ENCODE assay signal across 16 cellular contexts in genomic region chr1:5480906-5481305, GRCh38.
DNase-seq lines count a peak whose midpoint lies in the region; ATAC-seq and TF ChIP-seq lines count a peak whose summit lies in the region.
"Had no signal": no experiment of that assay in that cellular context is flagged by ENCODE, and none has a peak within 500 bp of the region (broad histone marks: within the 10 kb centered on the region; RNA-seq: fewer than 3 reads in every experiment).

No MANE protein-coding gene starts in this region.

- H4K20me1 ChIP-seq in PC-3 (ENCODE audit: low read length): no peaks in the 10 kb centered on the region

- CTCF ChIA-PET in PC-3 (lab: Charles Lee): no interaction called here

- intact Hi-C loops in PC-3 (cut with micrococcal nuclease) (no loop called here), head of caudate nucleus (cut with DNase I) (no loop called here)

- no TSS peak for BruUV-seq in PC-3 (replicated peaks; lab: Mats Ljungman, UMichigan)

- H3K27me3 ChIP-seq in PC-3 (ENCODE audit: low read length): peaks cover 99% of the 10 kb centered on the region
- H3K27me3 ChIP-seq in right atrium auricular region: no peaks in the 10 kb centered on the region
- H3K27me3 ChIP-seq: BLaER1 treated with 17β-estradiol and CSF1 and Interleukin-3, amounts not matched to agents 10 nM and 100 nM had no signal

- H3K4me2 ChIP-seq in PC-3 (ENCODE audit: low read length): no peak overlapping the region
- H3K4me2 ChIP-seq: A549 had no signal

- H3K27ac ChIP-seq in PC-3 (ENCODE audit: low read length) (no peak overlapping the region), cingulate gyrus (ENCODE audit: low read depth, low read length) (peak overlapping the region; percentile 2), right atrium auricular region (no peak overlapping the region)
- H3K27ac ChIP-seq: 22Rv1; A549; BLaER1 treated with 17β-estradiol and CSF1 and Interleukin-3, amounts not matched to agents 10 nM and 100 nM; C4-2B had no signal

- no peaks in the 10 kb centered on the region for H3K79me2 ChIP-seq in PC-3 (ENCODE audit: low read length)

- POLR2A ChIA-PET in PC-3 (lab: Charles Lee; ENCODE audit: unreplicated experiment): no interaction called here

- TF ChIP-seq CTCF in PC-3 (conservative IDR thresholded peaks at IDR 0.05; ENCODE audit: low read depth, low read length) (no peak), right atrium auricular region (IDR thresholded peaks at IDR 0.05) (no peak)

- H3K9ac ChIP-seq in PC-3 (ENCODE audit: low read length): no peak overlapping the region
- H3K9ac ChIP-seq: BLaER1 treated with 17β-estradiol and CSF1 and Interleukin-3, amounts not matched to agents 10 nM and 100 nM had no signal

- H3K36me3 ChIP-seq in PC-3 (ENCODE audit: low read depth, low read length) (no peaks in the 10 kb centered on the region), right atrium auricular region (no peaks in the 10 kb centered on the region)
- H3K36me3 ChIP-seq: BLaER1 treated with 17β-estradiol and CSF1 and Interleukin-3, amounts not matched to agents 10 nM and 100 nM had no signal

- H3K9me3 ChIP-seq in PC-3 (ENCODE audit: low read length) (no peaks in the 10 kb centered on the region), right atrium auricular region (no peaks in the 10 kb centered on the region)
- H3K9me3 ChIP-seq: A549; BLaER1 treated with 17β-estradiol and CSF1 and Interleukin-3, amounts not matched to agents 10 nM and 100 nM; Caco-2 had no signal

- DNase-seq in M059J (ENCODE audit: low read depth) (peak; percentile 65), PC-3 (peak; percentile 18), right atrium auricular region (ENCODE audit: low spot score) (no peak), head of caudate nucleus (no peak), GM19240 (ENCODE audit: insufficient read length, low spot score) (no peak)
- DNase-seq: AML-193; Caco-2; Calu3; CD4-positive, alpha-beta T cell; CD8-positive, alpha-beta T cell; GF-D8 had no signal

- no peak overlapping the region for H2AFZ ChIP-seq in PC-3 (ENCODE audit: low read length)

- H3K4me3 ChIP-seq in PC-3 (ENCODE audit: low read length) (no peak overlapping the region), right atrium auricular region (no peak overlapping the region)
- H3K4me3 ChIP-seq: A549; BLaER1 treated with 17β-estradiol and CSF1 and Interleukin-3, amounts not matched to agents 10 nM and 100 nM had no signal

- no peaks in the 10 kb centered on the region for H3K4me1 ChIP-seq in PC-3 (ENCODE audit: insufficient read depth, low read length)
- H3K4me1 ChIP-seq in right atrium auricular region: no peaks in the 10 kb centered on the region
- H3K4me1 ChIP-seq: A549, Caco-2 had no signal

- H3F3A ChIP-seq in PC-3 (ENCODE audit: low read length, unreplicated experiment): no peaks in the 10 kb centered on the region

- no peak for ATAC-seq in PC-3
- ATAC-seq: A549; CD8-positive, alpha-beta T cell had no signal

- H3K9me2 ChIP-seq in PC-3 (replicated peaks; ENCODE audit: low read length): no peaks in the 10 kb centered on the region

Comparison
In these comparisons a context has a peak if more than half of its experiments do, and no peak if none do; other contexts are left out.
1. DNase-seq: peak in M059J (single experiment) and PC-3 (single experiment); none in right atrium auricular region (single experiment), head of caudate nucleus (0 of 42) and GM19240 (single experiment).